In genomic region chr9:94166237-94167054, GRCh38 we compare ENCODE assay signal across 8 cellular contexts.
DNase-seq lines count a peak whose midpoint lies in the region; ATAC-seq and TF ChIP-seq lines count a peak whose summit lies in the region.

No MANE protein-coding gene starts in this region.

- H3K36me3 ChIP-seq in effector memory CD4-positive, alpha-beta T cell (ENCODE audit: control insufficient read depth, insufficient read depth, low read length), result no peaks in the 10 kb centered on the region

- TF ChIP-seq CTCF in GM20000 (IDR thresholded peaks at IDR 0.05; ENCODE audit: extremely low read depth, missing control alignments), result no peak

- H3K9me3 ChIP-seq in effector memory CD4-positive, alpha-beta T cell (ENCODE audit: control insufficient read depth, low read length), result no peaks in the 10 kb centered on the region

- peaks cover 12% of the 10 kb centered on the region for H3K4me1 ChIP-seq in effector memory CD4-positive, alpha-beta T cell (ENCODE audit: control insufficient read depth, insufficient read depth, low read length, poor library complexity, severe bottlenecking)

- DNase-seq in COLO829 (ENCODE audit: low spot score), result peak; percentile 99
- peak; percentile 94 for DNase-seq in GM20000 (ENCODE audit: low spot score)
- peak; percentile 95 for DNase-seq in HS-5 (ENCODE audit: low read depth)
- DNase-seq in NK-92 (lab: John Stamatoyannopoulos, UW; ENCODE audit: unreplicated experiment), result peak; percentile 77
- peak; percentile 87 to 91 for DNase-seq in activated CD8-positive, alpha-beta memory T cell treated with anti-CD3 and anti-CD28 coated beads for 4 hours (ENCODE audit: low read depth in 2 of 2)
- DNase-seq in effector memory CD4-positive, alpha-beta T cell, result peak; percentile 91 to 95 (median 93)
- DNase-seq in memory B cell (ENCODE audit: low spot score in 2 of 2), result peak; percentile 91 to 92
- peak; percentile 89 for DNase-seq in stimulated activated CD8-positive, alpha-beta memory T cell treated with anti-CD3 and anti-CD28 coated beads, Interleukin-12 subunit alpha, Interleukin-12 subunit beta, amount 100 ng/mL, for 1 hour (ENCODE audit: low read depth)

- H3K27me3 ChIP-seq in effector memory CD4-positive, alpha-beta T cell (replicated peaks; ENCODE audit: control insufficient read depth, insufficient read depth, low read length, poor library complexity, severe bottlenecking), result no peaks in the 10 kb centered on the region

- H3K9me3 Mint-ChIP-seq in memory B cell, result no peaks in the 10 kb centered on the region

- ATAC-seq in memory B cell (ENCODE audit: low read depth), result peak; percentile 61

- H3K36me3 Mint-ChIP-seq in memory B cell, result peaks cover 1% of the 10 kb centered on the region

- peak overlapping the region; percentile 78 for H3K4me3 ChIP-seq in effector memory CD4-positive, alpha-beta T cell (ENCODE audit: insufficient read depth, low read depth, low read length, poor library complexity, severe bottlenecking)

- H3K4me3 Mint-ChIP-seq in memory B cell, result peak overlapping the region; percentile 94

- peak overlapping the region; percentile 96 for H3K27ac Mint-ChIP-seq in memory B cell

- no peaks in the 10 kb centered on the region for H3K27me3 Mint-ChIP-seq in memory B cell

- peak overlapping the region; percentile 97 for H3K27ac ChIP-seq in effector memory CD4-positive, alpha-beta T cell (ENCODE audit: insufficient read depth, low read length, poor library complexity, severe bottlenecking)

- H3K4me1 Mint-ChIP-seq in memory B cell, result peaks cover 32% of the 10 kb centered on the region

Comparison
In these comparisons a context has a peak if more than half of its experiments do, and no peak if none do; other contexts are left out.
1. Peak in every context shown above with its lines: DNase-seq, ATAC-seq, H3K4me3 ChIP-seq and H3K27ac ChIP-seq.